9 cellular contexts compared by ENCODE assay signal in genomic region chr11:68677432-68677831, GRCh38. TPM values are rescaled to one million over a fixed set of nuclear protein-coding genes. Genes with fewer than 3 reads are reported as not detected.
DNase-seq lines count a peak whose midpoint lies in the region; ATAC-seq, FAIRE-seq and TF ChIP-seq lines count a peak whose summit lies in the region.
"Had no signal": no experiment of that assay in that cellular context is flagged by ENCODE, and none has a peak within 500 bp of the region (broad histone marks: within the 10 kb centered on the region; RNA-seq: fewer than 3 reads in every experiment).

No MANE protein-coding gene starts in this region.

- POLR2A ChIA-PET in naive thymus-derived CD4-positive, alpha-beta T cell (lab: Charles Lee), result interaction anchor here (0.7 kb wide), 1 partner anchor 13 kb away, joined by 3 read pairs; no protein-coding TSS in a partner anchor
- POLR2A ChIA-PET in activated CD4-positive, alpha-beta memory T cell treated with anti-CD3 and anti-CD28 coated beads for 36 hours (lab: Charles Lee), result no interaction called here

- H3K4me3 ChIP-seq in epithelial cell of esophagus (ENCODE audit: low read length) (no peak overlapping the region), pancreas (no peak overlapping the region)
- H3K4me3 ChIP-seq in naive thymus-derived CD4-positive, alpha-beta T cell (ENCODE audit: low read length), result no peak overlapping the region

- no peaks in the 10 kb centered on the region for H3K4me1 ChIP-seq in pancreas
- H3K4me1 ChIP-seq in naive thymus-derived CD4-positive, alpha-beta T cell (ENCODE audit: control insufficient read depth in 2 of 2, insufficient read depth in 2 of 2, low read length in 2 of 2), result no peaks in the 10 kb centered on the region

- 6 to 12% methylated on average over 6 of the region's 6 CpGs for WGBS in pancreas, 2 donors

- H3K27me3 Mint-ChIP-seq in naive thymus-derived CD4-positive, alpha-beta T cell, result peaks cover 0 to 25% (median 5%) of the 10 kb centered on the region in 5 donors
- H3K27me3 Mint-ChIP-seq in activated CD4-positive, alpha-beta memory T cell treated with anti-CD3 and anti-CD28 coated beads for 36 hours, result peaks cover 4% of the 10 kb centered on the region

- ATAC-seq in pancreas, result peak; percentile 32 to 93 (median 68)
- ATAC-seq in naive thymus-derived CD4-positive, alpha-beta T cell, result no peak
- ATAC-seq in stimulated activated effector memory CD8-positive, alpha-beta T cell treated with anti-CD3 and anti-CD28 coated beads, Interleukin-12 subunit alpha, Interleukin-12 subunit beta, amount 100 ng/mL, for 72 hours, result no peak

- DNase-seq in ELF-1 (ENCODE audit: low read depth, low spot score) (peak; percentile 80), epithelial cell of esophagus (ENCODE audit: low read depth) (peak; percentile 55), pancreas (peak in 4 of 6 donors; percentile 9 to 67 (median 47)), NCI-H526 treated with DMSO at 0.1 percent for 48 hours (lab: John Stamatoyannopoulos, UW) (no peak)
- DNase-seq in naive thymus-derived CD4-positive, alpha-beta T cell, result no peak
- DNase-seq in stimulated activated effector memory CD8-positive, alpha-beta T cell treated with anti-CD3 and anti-CD28 coated beads, Interleukin-12 subunit alpha, Interleukin-12 subunit beta, amount 100 ng/mL, for 72 hours (ENCODE audit: low spot score in 2 of 2), result no peak
- no peak for DNase-seq in activated CD4-positive, alpha-beta memory T cell treated with anti-CD3 and anti-CD28 coated beads for 36 hours
- DNase-seq: activated CD4-positive, alpha-beta memory T cell treated with anti-CD3 and anti-CD28 coated beads, Interleukin-2, amount 10 ng/mL, durations not matched to agents 7 days and 5 days had no signal

- H3K27me3 ChIP-seq in pancreas, result no peaks in the 10 kb centered on the region
- no peaks in the 10 kb centered on the region for H3K27me3 ChIP-seq in naive thymus-derived CD4-positive, alpha-beta T cell (ENCODE audit: control insufficient read depth in 2 of 2, insufficient read depth in 2 of 2, low read length in 2 of 2)

- CTCF ChIA-PET in naive thymus-derived CD4-positive, alpha-beta T cell (lab: Charles Lee), result no interaction called here
- CTCF ChIA-PET in activated CD4-positive, alpha-beta memory T cell treated with anti-CD3 and anti-CD28 coated beads for 36 hours (lab: Charles Lee), result no interaction called here

- H3K4me1 Mint-ChIP-seq in naive thymus-derived CD4-positive, alpha-beta T cell, result peaks cover 0 to 3% (median 0%) of the 10 kb centered on the region in 7 donors
- H3K4me1 Mint-ChIP-seq in stimulated activated effector memory CD8-positive, alpha-beta T cell treated with anti-CD3 and anti-CD28 coated beads, Interleukin-12 subunit alpha, Interleukin-12 subunit beta, amount 100 ng/mL, for 72 hours, result no peaks in the 10 kb centered on the region
- H3K4me1 Mint-ChIP-seq in activated CD4-positive, alpha-beta memory T cell treated with anti-CD3 and anti-CD28 coated beads for 36 hours (ENCODE audit: low read depth), result no peaks in the 10 kb centered on the region
- H3K4me1 Mint-ChIP-seq: activated CD4-positive, alpha-beta memory T cell treated with anti-CD3 and anti-CD28 coated beads, Interleukin-2, amount 10 ng/mL, durations not matched to agents 7 days and 5 days had no signal

- no peaks in the 10 kb centered on the region for H3K36me3 ChIP-seq in pancreas
- H3K36me3 ChIP-seq in naive thymus-derived CD4-positive, alpha-beta T cell (ENCODE audit: control insufficient read depth in 2 of 3, insufficient read depth in 3 of 3, low read length in 3 of 3), result no peaks in the 10 kb centered on the region

- H3K9me3 ChIP-seq in pancreas, result no peaks in the 10 kb centered on the region
- H3K9me3 ChIP-seq in naive thymus-derived CD4-positive, alpha-beta T cell (ENCODE audit: control insufficient read depth in 2 of 3, low read length in 3 of 3), result no peaks in the 10 kb centered on the region

- intact Hi-C loops in pancreas (cut with DNase I), result no loop called here
- intact Hi-C loops in naive thymus-derived CD4-positive, alpha-beta T cell (cut with micrococcal nuclease), result no loop called here
- intact Hi-C loops in activated CD4-positive, alpha-beta memory T cell treated with anti-CD3 and anti-CD28 coated beads for 36 hours (cut with micrococcal nuclease), result no loop called here

- no peak overlapping the region for H3K27ac Mint-ChIP-seq in naive thymus-derived CD4-positive, alpha-beta T cell
- H3K27ac Mint-ChIP-seq in stimulated activated effector memory CD8-positive, alpha-beta T cell treated with anti-CD3 and anti-CD28 coated beads, Interleukin-12 subunit alpha, Interleukin-12 subunit beta, amount 100 ng/mL, for 72 hours, result no peak overlapping the region
- no peak overlapping the region for H3K27ac Mint-ChIP-seq in activated CD4-positive, alpha-beta memory T cell treated with anti-CD3 and anti-CD28 coated beads for 36 hours
- H3K27ac Mint-ChIP-seq: activated CD4-positive, alpha-beta memory T cell treated with anti-CD3 and anti-CD28 coated beads, Interleukin-2, amount 10 ng/mL, durations not matched to agents 7 days and 5 days had no signal

- H3K36me3 Mint-ChIP-seq in naive thymus-derived CD4-positive, alpha-beta T cell, result peaks cover 0 to 7% (median 0%) of the 10 kb centered on the region in 5 donors
- H3K36me3 Mint-ChIP-seq in stimulated activated effector memory CD8-positive, alpha-beta T cell treated with anti-CD3 and anti-CD28 coated beads, Interleukin-12 subunit alpha, Interleukin-12 subunit beta, amount 100 ng/mL, for 72 hours, result no peaks in the 10 kb centered on the region
- H3K36me3 Mint-ChIP-seq in activated CD4-positive, alpha-beta memory T cell treated with anti-CD3 and anti-CD28 coated beads for 36 hours, result no peaks in the 10 kb centered on the region

- no peak overlapping the region for H3K4me3 Mint-ChIP-seq in naive thymus-derived CD4-positive, alpha-beta T cell
- H3K4me3 Mint-ChIP-seq in stimulated activated effector memory CD8-positive, alpha-beta T cell treated with anti-CD3 and anti-CD28 coated beads, Interleukin-12 subunit alpha, Interleukin-12 subunit beta, amount 100 ng/mL, for 72 hours, result no peak overlapping the region
- no peak overlapping the region for H3K4me3 Mint-ChIP-seq in activated CD4-positive, alpha-beta memory T cell treated with anti-CD3 and anti-CD28 coated beads for 36 hours
- H3K4me3 Mint-ChIP-seq: activated CD4-positive, alpha-beta memory T cell treated with anti-CD3 and anti-CD28 coated beads, Interleukin-2, amount 10 ng/mL, durations not matched to agents 7 days and 5 days had no signal

- no peak overlapping the region for H3K27ac ChIP-seq in pancreas
- H3K27ac ChIP-seq in naive thymus-derived CD4-positive, alpha-beta T cell (ENCODE audit: low read depth, low read length), result no peak overlapping the region

- peaks cover 0 to 8% (median 0%) of the 10 kb centered on the region in 11 donors for H3K9me3 Mint-ChIP-seq in naive thymus-derived CD4-positive, alpha-beta T cell
- no peaks in the 10 kb centered on the region for H3K9me3 Mint-ChIP-seq in stimulated activated effector memory CD8-positive, alpha-beta T cell treated with anti-CD3 and anti-CD28 coated beads, Interleukin-12 subunit alpha, Interleukin-12 subunit beta, amount 100 ng/mL, for 72 hours
- no peaks in the 10 kb centered on the region for H3K9me3 Mint-ChIP-seq in activated CD4-positive, alpha-beta memory T cell treated with anti-CD3 and anti-CD28 coated beads for 36 hours
- H3K9me3 Mint-ChIP-seq: activated CD4-positive, alpha-beta memory T cell treated with anti-CD3 and anti-CD28 coated beads, Interleukin-2, amount 10 ng/mL, durations not matched to agents 7 days and 5 days had no signal

- TF ChIP-seq CTCF in epithelial cell of esophagus (IDR thresholded peaks at IDR 0.05; ENCODE audit: insufficient read depth, low read depth, low read length, missing control alignments) (no peak), pancreas (IDR thresholded peaks at IDR 0.05) (no peak)

- FAIRE-seq in pancreas (lab: Jason Lieb, UNC), result no peak

TF ChIP-seq in PFSK-1, 5 proteins besides CTCF, POLR2A, EP300 and RAD21:
- TF ChIP-seq REST (IDR thresholded peaks at IDR 0.05; ENCODE audit: insufficient read depth in 1 of 2, low read depth in 2 of 2, low read length in 2 of 2), result peak; percentile 52 to 75; a peak in 3 of 4 replicates
- TF ChIP-seq POLR2AphosphoS5 (IDR thresholded peaks at IDR 0.05; ENCODE audit: low read depth, low read length), result no peak
- no peak for TF ChIP-seq SIN3A (IDR thresholded peaks at IDR 0.05; ENCODE audit: borderline replicate concordance, insufficient read depth, low read length)
- no peak for TF ChIP-seq TAF1 (IDR thresholded peaks at IDR 0.05; ENCODE audit: borderline replicate concordance, insufficient read depth, low read length)
- TF ChIP-seq FOXP2 (optimal IDR thresholded peaks at IDR 0.05; ENCODE audit: borderline replicate concordance, extremely low read depth, extremely low read length, insufficient read depth), result peak; percentile 83

RNA-seq across cellular contexts. Expression of gene GAL, which starts 6.9 kb away (rescaled TPM):
- polyA plus RNA-seq in PFSK-1 (2012; ENCODE audit: insufficient read length, low read depth), result not detected
- 1 to 10 TPM in 3 of 6 donors, under 1 TPM in 3; 0.38 to 1.6 (median 0.98) TPM for total RNA-seq in pancreas
- 1 to 10 TPM in 1 of 2 donors, under 1 TPM in 1; 0.72 to 6.3 TPM for polyA plus RNA-seq in pancreas
- total RNA-seq in naive thymus-derived CD4-positive, alpha-beta T cell, result not detected
- not detected for polyA plus RNA-seq in naive thymus-derived CD4-positive, alpha-beta T cell
- 1 to 10 TPM in 1 of 2 experiments, under 1 TPM in 1; 0.97 to 1.3 TPM for total RNA-seq in activated CD4-positive, alpha-beta memory T cell treated with anti-CD3 and anti-CD28 coated beads for 36 hours
- total RNA-seq: activated CD4-positive, alpha-beta memory T cell treated with anti-CD3 and anti-CD28 coated beads, Interleukin-2, amount 10 ng/mL, durations not matched to agents 7 days and 5 days had no signal

Comparison
In these comparisons a context has a peak if more than half of its experiments do, and no peak if none do; other contexts are left out.
1. DNase-seq: peak in ELF-1 (single experiment), epithelial cell of esophagus (single experiment) and pancreas (4 of 6); none in naive thymus-derived CD4-positive, alpha-beta T cell (0 of 9), NCI-H526 treated with DMSO at 0.1 percent for 48 hours (single experiment), stimulated activated effector memory CD8-positive, alpha-beta T cell treated with anti-CD3 and anti-CD28 coated beads, Interleukin-12 subunit alpha, Interleukin-12 subunit beta, amount 100 ng/mL, for 72 hours (0 of 2) and activated CD4-positive, alpha-beta memory T cell treated with anti-CD3 and anti-CD28 coated beads for 36 hours (single experiment).
2. ATAC-seq: peak in pancreas (4 of 4); none in naive thymus-derived CD4-positive, alpha-beta T cell (single experiment) and stimulated activated effector memory CD8-positive, alpha-beta T cell treated with anti-CD3 and anti-CD28 coated beads, Interleukin-12 subunit alpha, Interleukin-12 subunit beta, amount 100 ng/mL, for 72 hours (single experiment).